12 cellular contexts compared by ENCODE assay signal in genomic region chr2:189022002-189022401, GRCh38. TPM values are rescaled to one million over a fixed set of nuclear protein-coding genes. Genes with fewer than 3 reads are reported as not detected.
DNase-seq lines count a peak whose midpoint lies in the region; ATAC-seq lines count a peak whose summit lies in the region.
"Had no signal": no experiment of that assay in that cellular context is flagged by ENCODE, and none has a peak within 500 bp of the region (broad histone marks: within the 10 kb centered on the region; RNA-seq: fewer than 3 reads in every experiment).

No MANE protein-coding gene starts in this region.

- no peaks in the 10 kb centered on the region for H3K36me3 ChIP-seq in adipocyte (ENCODE audit: control insufficient read depth, insufficient read depth, low read length, severe bottlenecking)

- H3K9me3 ChIP-seq in adipocyte (ENCODE audit: control insufficient read depth, low read length): no peaks in the 10 kb centered on the region

- peak overlapping the region in 18 of 21 experiments; percentile 24 to 81 (median 70) for H3K27ac ChIP-seq in skin epidermis

- H3K27me3 ChIP-seq in adipocyte (replicated peaks; ENCODE audit: control insufficient read depth, insufficient read depth, low read length): no peaks in the 10 kb centered on the region

- ATAC-seq in left cardiac atrium: peak; percentile 78 to 84

- peaks cover 87% of the 10 kb centered on the region for H3K4me1 ChIP-seq in adipocyte (ENCODE audit: control insufficient read depth, insufficient read depth, low read length)

- DNase-seq in Ammon's horn (ENCODE audit: low spot score) (peak; percentile 25), adipocyte (ENCODE audit: low read depth) (peak; percentile 93), left cardiac atrium (no peak), dermis blood vessel endothelial cell (no peak), T-helper 2 cell (no peak), OCI-M1 (lab: John Stamatoyannopoulos, UW) (no peak)
- no peak for DNase-seq in stimulated activated CD8-positive, alpha-beta memory T cell treated with anti-CD3 and anti-CD28 coated beads, Interleukin-4, amount 100 ng/mL, for 48 hours
- DNase-seq: activated naive CD8-positive, alpha-beta T cell treated with anti-CD3 and anti-CD28 coated beads, Interleukin-2, amount 10 ng/mL, durations not matched to agents 7 days and 5 days; CD8-positive, alpha-beta memory T cell; MM.1S; NCI-H526 treated with DMSO at 0.1 percent for 48 hours had no signal

- H3K4me3 ChIP-seq in adipocyte (ENCODE audit: low read length) (peak overlapping the region; percentile 45), skin epidermis (no peak overlapping the region)

- intact Hi-C loops in left cardiac atrium (cut with DNase I): no loop called here

- H3K9ac ChIP-seq in adipocyte (ENCODE audit: low read length): peak overlapping the region; percentile 83

RNA-seq across cellular contexts. Expression of gene COL3A1, which starts 47.8 kb away (rescaled TPM):
- 100 to 1,000 TPM; 202 to 305 TPM for total RNA-seq in left cardiac atrium
- total RNA-seq in dermis blood vessel endothelial cell: 4.2 and 10.9 TPM in 2 replicates
- total RNA-seq: activated naive CD8-positive, alpha-beta T cell treated with anti-CD3 and anti-CD28 coated beads, Interleukin-2, amount 10 ng/mL, durations not matched to agents 7 days and 5 days had no signal

Comparison
In these comparisons a context has a peak if more than half of its experiments do, and no peak if none do; other contexts are left out.
1. DNase-seq: peak in Ammon's horn (single experiment) and adipocyte (single experiment); none in left cardiac atrium (single experiment), dermis blood vessel endothelial cell (single experiment), stimulated activated CD8-positive, alpha-beta memory T cell treated with anti-CD3 and anti-CD28 coated beads, Interleukin-4, amount 100 ng/mL, for 48 hours (single experiment), T-helper 2 cell (0 of 5) and OCI-M1 (single experiment).
2. RNA of gene COL3A1, which starts 47.8 kb away (total RNA-seq): 202 to 305 TPM in left cardiac atrium; 4.2 to 10.9 TPM in dermis blood vessel endothelial cell; every median in the first group is over 10 times any median in the second.